In genomic region chr11:43880640-43881159, GRCh38 we compare ENCODE assay signal across 8 cellular contexts. TPM values are rescaled to one million over a fixed set of nuclear protein-coding genes. Genes with fewer than 3 reads are reported as not detected.
DNase-seq lines count a peak whose midpoint lies in the region; ATAC-seq and TF ChIP-seq lines count a peak whose summit lies in the region.

Gene ALKBH3, plus strand, starts transcription at chr11:43880831. Its CDS starts 1,822 bp downstream, at chr11:43882653.

- peak within 1 kb of the TSS; percentile 51 for H3K27ac ChIP-seq in CD8-positive, alpha-beta T cell (ENCODE audit: low read depth, low read length)

- peak; percentile 98 for ATAC-seq in CD8-positive, alpha-beta T cell
- peak; percentile 99 for ATAC-seq in GM19463 (IDR thresholded peaks at IDR 0.05; ENCODE audit: unreplicated experiment)
- ATAC-seq in effector memory CD8-positive, alpha-beta T cell (replicated peaks) = peak; percentile 99

- CTCF ChIA-PET in CD8-positive, alpha-beta T cell (lab: Charles Lee) = interaction anchor here (1.2 kb wide), 1 partner anchor 9 kb away, joined by 9 read pairs; no protein-coding TSS in a partner anchor
- CTCF ChIA-PET in activated CD8-positive, alpha-beta memory T cell treated with anti-CD3 and anti-CD28 coated beads for 36 hours (lab: Charles Lee) = interaction anchor here (1.3 to 1.5 kb wide), 2 partner anchors 10 to 61 kb away, joined by 4 to 8 read pairs; partner anchors contain the start of gene C11orf96

- intact Hi-C loops in CD8-positive, alpha-beta T cell (cut with DNase I, micrococcal nuclease) = loop anchor here (1.0 to 10.0 kb wide), 12 partner anchors 11 to 1477 kb away; partner anchors contain the start of genes ACCS (in 2 of the 2), API5 (in 2 of the 2), EXT2 (in 2 of the 2) and HSD17B12 (in 2 of the 2)

- peaks cover 39% of the 10 kb centered on the region for H3K4me1 Mint-ChIP-seq in CD8-positive, alpha-beta T cell (ENCODE audit: low read depth)
- H3K4me1 Mint-ChIP-seq in effector memory CD8-positive, alpha-beta T cell (ENCODE audit: low read depth in 2 of 2) = peaks cover 14 to 27% of the 10 kb centered on the region in 2 donors

- H3K27me3 ChIP-seq in CD8-positive, alpha-beta T cell (ENCODE audit: insufficient read depth, low read length) = no peaks in the 10 kb centered on the region

- peaks cover 20% of the 10 kb centered on the region for H3K4me1 ChIP-seq in CD8-positive, alpha-beta T cell (ENCODE audit: insufficient read depth, low read length)

- peaks cover 3% of the 10 kb centered on the region for H3K9me3 Mint-ChIP-seq in CD8-positive, alpha-beta T cell
- peaks cover 2 to 8% of the 10 kb centered on the region in 2 donors for H3K9me3 Mint-ChIP-seq in effector memory CD8-positive, alpha-beta T cell

- no peak for TF ChIP-seq CTCF in CD8-positive, alpha-beta T cell (IDR thresholded peaks at IDR 0.05)

- peaks cover 42% of the 10 kb centered on the region for H3K36me3 Mint-ChIP-seq in CD8-positive, alpha-beta T cell
- H3K36me3 Mint-ChIP-seq in effector memory CD8-positive, alpha-beta T cell (ENCODE audit: insufficient read depth) = peaks cover 30% of the 10 kb centered on the region

- peaks cover 20% of the 10 kb centered on the region for H3K27me3 Mint-ChIP-seq in CD8-positive, alpha-beta T cell (ENCODE audit: low read depth)
- H3K27me3 Mint-ChIP-seq in effector memory CD8-positive, alpha-beta T cell = peaks cover 25 to 32% of the 10 kb centered on the region in 2 donors

- POLR2A ChIA-PET in CD8-positive, alpha-beta T cell (lab: Charles Lee) = interaction anchor here (0.9 to 1.9 kb wide), 3 partner anchors 9 to 200 kb away, joined by 3 to 4 read pairs (median 3); partner anchors contain the start of gene HSD17B12
- POLR2A ChIA-PET in activated CD8-positive, alpha-beta memory T cell treated with anti-CD3 and anti-CD28 coated beads for 36 hours (lab: Charles Lee) = interaction anchor here (0.7 to 1.1 kb wide), 3 partner anchors 8 to 183 kb away, joined by 3 to 4 read pairs (median 4); no protein-coding TSS in a partner anchor

- peaks cover 9% of the 10 kb centered on the region for H3K36me3 ChIP-seq in CD8-positive, alpha-beta T cell (ENCODE audit: insufficient read depth, low read length)

- peak within 1 kb of the TSS; percentile 97 for H3K4me3 Mint-ChIP-seq in CD8-positive, alpha-beta T cell
- H3K4me3 Mint-ChIP-seq in effector memory CD8-positive, alpha-beta T cell = peak within 1 kb of the TSS; percentile 93 to 94

- peak within 1 kb of the TSS; percentile 97 for H3K27ac Mint-ChIP-seq in CD8-positive, alpha-beta T cell
- peak within 1 kb of the TSS; percentile 93 to 95 for H3K27ac Mint-ChIP-seq in effector memory CD8-positive, alpha-beta T cell

- peak within 1 kb of the TSS; percentile 75 for H3K4me3 ChIP-seq in CD8-positive, alpha-beta T cell (ENCODE audit: low read depth, low read length)

- no peaks in the 10 kb centered on the region for H3K9me3 ChIP-seq in CD8-positive, alpha-beta T cell (ENCODE audit: low read length)

- peak; percentile 81 to 95 (median 90) for DNase-seq in CD8-positive, alpha-beta T cell
- DNase-seq in HK-2 (ENCODE audit: unreplicated experiment) (peak; percentile 83), NK-92 (lab: John Stamatoyannopoulos, UW; ENCODE audit: unreplicated experiment) (peak; percentile 22), medulla oblongata (ENCODE audit: extremely low spot score) (peak; percentile 91)
- DNase-seq in effector memory CD8-positive, alpha-beta T cell = peak; percentile 86 to 91 (median 87)
- peak; percentile 76 to 86 (median 80) for DNase-seq in stimulated activated CD4-positive, alpha-beta T cell treated with anti-CD3 and anti-CD28 coated beads, TNF-alpha, amount 100 ng/mL, for 4 hours (ENCODE audit: low read depth in 3 of 3)

RNA-seq across cellular contexts. Expression of gene ALKBH3, which starts in this region (rescaled TPM):
- 10 to 100 TPM; 14.5 to 19.4 TPM for total RNA-seq in CD8-positive, alpha-beta T cell
- 10 to 100 TPM; 48.1 to 49.7 TPM for total RNA-seq in activated CD8-positive, alpha-beta memory T cell treated with anti-CD3 and anti-CD28 coated beads for 36 hours

Comparison
In these comparisons a context has a peak if more than half of its experiments do, and no peak if none do; other contexts are left out.
1. Peak in every context shown above with its lines: DNase-seq, ATAC-seq, H3K4me3 ChIP-seq and H3K27ac ChIP-seq.
2. DNase-seq: peak in every context shown above with its lines; median percentile 91 in medulla oblongata; 90 in CD8-positive, alpha-beta T cell; 87 in effector memory CD8-positive, alpha-beta T cell; 83 in HK-2; 80 in stimulated activated CD4-positive, alpha-beta T cell treated with anti-CD3 and anti-CD28 coated beads, TNF-alpha, amount 100 ng/mL, for 4 hours; 22 in NK-92.